Comparison of ENCODE assay signal across 8 cellular contexts in genomic region chr22:25564320-25564978, GRCh38. TPM values are rescaled to one million over a fixed set of nuclear protein-coding genes. Genes with fewer than 3 reads are reported as not detected.
DNase-seq lines count a peak whose midpoint lies in the region; TF ChIP-seq lines count a peak whose summit lies in the region.

GRK3 (plus strand) TSS chr22:25564675; CDS start chr22:25565041, 366 bp downstream.

- no peaks in the 10 kb centered on the region for H3K79me2 ChIP-seq in GM23248 (ENCODE audit: insufficient read depth)

- peak within 1 kb of the TSS; percentile 73 for H2AFZ ChIP-seq in GM23248

- peak within 1 kb of the TSS; percentile 70 for H3K4me3 ChIP-seq in GM23248
- H3K4me3 ChIP-seq in NB4 (ENCODE audit: low read depth, low read length) = peak within 1 kb of the TSS; percentile 62
- peak within 1 kb of the TSS in 2 of 3 donors; percentile 48 to 86 for H3K4me3 ChIP-seq in liver (ENCODE audit: low read depth in 1 of 3, low read length in 3 of 3)

- H3K27ac ChIP-seq in GM23248 (no peak within 1 kb of the TSS), cingulate gyrus (ENCODE audit: low read depth, low read length) (peak within 1 kb of the TSS; percentile 29), liver (ENCODE audit: low read depth in 1 of 2, low read length in 2 of 2) (peak within 1 kb of the TSS; percentile 25 to 41)

- no peaks in the 10 kb centered on the region for H3K9me2 ChIP-seq in GM23248 (ENCODE audit: insufficient read depth)

- H4K20me1 ChIP-seq in GM23248 (ENCODE audit: insufficient read depth) = no peaks in the 10 kb centered on the region

- H3K9me3 ChIP-seq in GM23248 (ENCODE audit: low read depth) (no peaks in the 10 kb centered on the region), liver (ENCODE audit: control insufficient read depth in 4 of 4, low read length in 3 of 4) (no peaks in the 10 kb centered on the region)

- no peak for TF ChIP-seq CTCF in NB4 (IDR thresholded peaks at IDR 0.05; ENCODE audit: low read depth, low read length)
- TF ChIP-seq CTCF in liver (IDR thresholded peaks at IDR 0.05; ENCODE audit: low read depth, low read length, missing input control) = no peak

- peak; percentile 51 for DNase-seq in DMS53 (lab: John Stamatoyannopoulos, UW)
- peak; percentile 36 for DNase-seq in GM23248
- peak; percentile 84 for DNase-seq in NB4 (ENCODE audit: low read depth)
- peak; percentile 67 for DNase-seq in activated CD4-positive, CD25-positive, alpha-beta regulatory T cell treated with anti-CD3 and anti-CD28 coated beads, Interleukin-2, amount 50 U/mL, for 72 hours
- peak; percentile 63 to 72 for DNase-seq in stimulated activated CD4-positive, alpha-beta T cell treated with anti-CD3 and anti-CD28 coated beads, Interleukin-4, amount 100 ng/mL, for 4 hours
- DNase-seq in DMS153 (lab: John Stamatoyannopoulos, UW) = no peak

- in situ Hi-C loops in GM23248 (cut with MboI) = no loop called here

- H3F3A ChIP-seq in GM23248 (ENCODE audit: insufficient read depth) = no peaks in the 10 kb centered on the region

- WGBS in GM23248 (ENCODE audit: low coverage in 1 of 2, low lambda C conversion rate in 2 of 2, missing lambda C conversion rate in 2 of 2), 2 experiments = 6 to 10% methylated on average over 11 to 22 of the region's 73 CpGs
- 3% methylated on average over 72 of the region's 73 CpGs for WGBS in liver

- no peak for TF ChIP-seq POLR2A in NB4 (IDR thresholded peaks at IDR 0.05; ENCODE audit: extremely low read depth, insufficient read length)

- H3K36me3 ChIP-seq in GM23248 (ENCODE audit: low read depth) (no peaks in the 10 kb centered on the region), liver (ENCODE audit: control insufficient read depth in 4 of 4, insufficient read depth in 3 of 4, low read depth in 1 of 4, low read length in 3 of 4) (no peaks in the 10 kb centered on the region)

- no peak for TF ChIP-seq RAD21 in liver (IDR thresholded peaks at IDR 0.05)

- no peaks in the 10 kb centered on the region for H3K4me1 ChIP-seq in GM23248 (ENCODE audit: insufficient read depth)
- peaks cover 0 to 8% (median 6%) of the 10 kb centered on the region in 4 donors for H3K4me1 ChIP-seq in liver (ENCODE audit: control insufficient read depth in 4 of 4, insufficient read depth in 4 of 4, low read length in 3 of 4)

- H3K27me3 ChIP-seq in GM23248 (replicated peaks; ENCODE audit: insufficient read depth) (peaks cover 58% of the 10 kb centered on the region), liver (ENCODE audit: control insufficient read depth in 4 of 4, insufficient read depth in 4 of 4, low read length in 3 of 4) (no peaks in the 10 kb centered on the region)

- H3K9ac ChIP-seq in GM23248 = no peak within 1 kb of the TSS
- no peak within 1 kb of the TSS for H3K9ac ChIP-seq in liver (ENCODE audit: low read depth in 1 of 2, low read length in 2 of 2)

- peak within 1 kb of the TSS; percentile 62 for H3K4me2 ChIP-seq in GM23248 (ENCODE audit: unreplicated experiment)

TF ChIP-seq in liver, 16 proteins besides CTCF, POLR2A, EP300 and RAD21:
- no peak for TF ChIP-seq GABPA (IDR thresholded peaks at IDR 0.05 in 1 of 2, conservative IDR thresholded peaks at IDR 0.05 in 1 of 2)
- TF ChIP-seq HNF4G (IDR thresholded peaks at IDR 0.05) = no peak
- no peak for TF ChIP-seq TAF1 (conservative IDR thresholded peaks at IDR 0.05)
- no peak for TF ChIP-seq FOXA2 (IDR thresholded peaks at IDR 0.05)
- TF ChIP-seq NR2F2 (IDR thresholded peaks at IDR 0.05) = no peak
- TF ChIP-seq SP1 (IDR thresholded peaks at IDR 0.05) = no peak
- TF ChIP-seq, protein P1, sequence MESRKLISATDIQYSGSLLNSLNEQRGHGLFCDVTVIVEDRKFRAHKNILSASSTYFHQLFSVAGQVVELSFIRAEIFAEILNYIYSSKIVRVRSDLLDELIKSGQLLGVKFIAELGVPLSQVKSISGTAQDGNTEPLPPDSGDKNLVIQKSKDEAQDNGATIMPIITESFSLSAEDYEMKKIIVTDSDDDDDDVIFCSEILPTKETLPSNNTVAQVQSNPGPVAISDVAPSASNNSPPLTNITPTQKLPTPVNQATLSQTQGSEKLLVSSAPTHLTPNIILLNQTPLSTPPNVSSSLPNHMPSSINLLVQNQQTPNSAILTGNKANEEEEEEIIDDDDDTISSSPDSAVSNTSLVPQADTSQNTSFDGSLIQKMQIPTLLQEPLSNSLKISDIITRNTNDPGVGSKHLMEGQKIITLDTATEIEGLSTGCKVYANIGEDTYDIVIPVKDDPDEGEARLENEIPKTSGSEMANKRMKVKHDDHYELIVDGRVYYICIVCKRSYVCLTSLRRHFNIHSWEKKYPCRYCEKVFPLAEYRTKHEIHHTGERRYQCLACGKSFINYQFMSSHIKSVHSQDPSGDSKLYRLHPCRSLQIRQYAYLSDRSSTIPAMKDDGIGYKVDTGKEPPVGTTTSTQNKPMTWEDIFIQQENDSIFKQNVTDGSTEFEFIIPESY (IDR thresholded peaks at IDR 0.05) = no peak
- TF ChIP-seq, protein P2, sequence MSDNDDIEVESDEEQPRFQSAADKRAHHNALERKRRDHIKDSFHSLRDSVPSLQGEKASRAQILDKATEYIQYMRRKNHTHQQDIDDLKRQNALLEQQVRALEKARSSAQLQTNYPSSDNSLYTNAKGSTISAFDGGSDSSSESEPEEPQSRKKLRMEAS (IDR thresholded peaks at IDR 0.05) = no peak
- TF ChIP-seq ATF3 (IDR thresholded peaks at IDR 0.05) = no peak

RNA-seq across cellular contexts. Expression of gene GRK3, which starts in this region (rescaled TPM):
- total RNA-seq in GM23248 (2014; rRNA removed; shearing (Covaris generic)) = 0.11 and 0.25 TPM in 2 replicates
- polyA plus RNA-seq in GM23248 (2016; fragmentation: Nextera tagmentation; extraction: Ambion mirVana) (0.08 and 0.20 TPM in 2 replicates), liver (1 to 10 TPM in 1 of 2 donors, under 1 TPM in 1; 0.79 to 1.4 TPM)
- 1 to 10 TPM; 3.4 to 6.5 TPM for total RNA-seq in liver

Comparison
In these comparisons a context has a peak if more than half of its experiments do, and no peak if none do; other contexts are left out.
1. Peak in DNase-seq, H3K4me3 ChIP-seq and H3K4me2 ChIP-seq in GM23248; RNA of the gene not detected or under 1 TPM.